ENCODE assay signal across 8 cellular contexts in genomic region chr6:43276180-43277082, GRCh38. TPM values are rescaled to one million over a fixed set of nuclear protein-coding genes. Genes with fewer than 3 reads are reported as not detected.
DNase-seq lines count a peak whose midpoint lies in the region; ATAC-seq and TF ChIP-seq lines count a peak whose summit lies in the region.

No MANE protein-coding gene starts in this region.

- H3K27ac ChIP-seq in WERI-Rb-1 (peak overlapping the region; percentile 81), trophoblast cell (ENCODE audit: low read depth, low read length) (no peak overlapping the region)
- no peak overlapping the region for H3K27ac ChIP-seq in effector memory CD4-positive, alpha-beta T cell (ENCODE audit: insufficient read depth, low read length, poor library complexity, severe bottlenecking)

- no peak overlapping the region for H3K23ac ChIP-seq in trophoblast cell (ENCODE audit: low read length)

- H4K12ac ChIP-seq in trophoblast cell (ENCODE audit: low read depth, low read length), result no peak overlapping the region

- H2BK12ac ChIP-seq in trophoblast cell (ENCODE audit: low read length), result no peak overlapping the region

- no peak for ATAC-seq in GM21367 (IDR thresholded peaks at IDR 0.05; ENCODE audit: unreplicated experiment)

- no peak overlapping the region for H4K8ac ChIP-seq in trophoblast cell (ENCODE audit: low read depth, low read length)

- no peak overlapping the region for H3K18ac ChIP-seq in trophoblast cell (ENCODE audit: low read length)

- DNase-seq in WERI-Rb-1, result peak; percentile 86
- DNase-seq in effector memory CD4-positive, alpha-beta T cell, result no peak
- DNase-seq in trophoblast cell, result no peak
- no peak for DNase-seq in DMS153 treated with DMSO at 0.1 percent for 48 hours (lab: John Stamatoyannopoulos, UW; ENCODE audit: unreplicated experiment)
- DNase-seq in erythroblast (lab: John Stamatoyannopoulos, UW), result no peak
- no peak for DNase-seq in kidney glomerular epithelial cell (lab: John Stamatoyannopoulos, UW)

- no peak overlapping the region for H3K14ac ChIP-seq in trophoblast cell (ENCODE audit: low read length)

- H3K27me3 ChIP-seq in WERI-Rb-1 (ENCODE audit: insufficient read depth, low read depth, severe bottlenecking), result no peaks in the 10 kb centered on the region
- peaks cover 7% of the 10 kb centered on the region for H3K27me3 ChIP-seq in effector memory CD4-positive, alpha-beta T cell (replicated peaks; ENCODE audit: control insufficient read depth, insufficient read depth, low read length, poor library complexity, severe bottlenecking)
- H3K27me3 ChIP-seq in trophoblast cell (ENCODE audit: insufficient read depth, low read length), result peaks cover 41% of the 10 kb centered on the region

- H3K36me3 ChIP-seq in WERI-Rb-1 (no peaks in the 10 kb centered on the region), trophoblast cell (ENCODE audit: control insufficient read depth in 1 of 2, insufficient read depth in 2 of 2, low read length in 2 of 2) (no peaks in the 10 kb centered on the region)
- no peaks in the 10 kb centered on the region for H3K36me3 ChIP-seq in effector memory CD4-positive, alpha-beta T cell (ENCODE audit: control insufficient read depth, insufficient read depth, low read length)

- peaks cover 19% of the 10 kb centered on the region for H3K4me1 ChIP-seq in effector memory CD4-positive, alpha-beta T cell (ENCODE audit: control insufficient read depth, insufficient read depth, low read length, poor library complexity, severe bottlenecking)
- H3K4me1 ChIP-seq in trophoblast cell (ENCODE audit: control insufficient read depth in 1 of 2, insufficient read depth in 2 of 2, low read length in 2 of 2), result peaks cover 0 to 4% of the 10 kb centered on the region in 2 experiments

- H3K4me2 ChIP-seq in trophoblast cell (ENCODE audit: low read length), result peak overlapping the region; percentile 9

- H3K4ac ChIP-seq in trophoblast cell (ENCODE audit: low read depth, low read length), result no peak overlapping the region

- H4K91ac ChIP-seq in trophoblast cell (ENCODE audit: low read depth, low read length), result no peak overlapping the region

- TF ChIP-seq POLR2A in erythroblast (IDR thresholded peaks at IDR 0.05; ENCODE audit: low read length), result no peak

- peak overlapping the region; percentile 0; the same call in 1 of the 2 replicates for H3K4me3 ChIP-seq in GM08714 (ENCODE audit: low read length)
- peak overlapping the region; percentile 44 for H3K4me3 ChIP-seq in WERI-Rb-1 (ENCODE audit: low read depth, low read length)
- peak overlapping the region; percentile 62 for H3K4me3 ChIP-seq in effector memory CD4-positive, alpha-beta T cell (ENCODE audit: insufficient read depth, low read depth, low read length, poor library complexity, severe bottlenecking)
- no peak overlapping the region for H3K4me3 ChIP-seq in trophoblast cell (ENCODE audit: low read depth, low read length)

- no peaks in the 10 kb centered on the region for H3K79me1 ChIP-seq in trophoblast cell (ENCODE audit: low read length)

- 0 out of 2 replicates have a peak, but pooled peaks have one; percentile 10 for TF ChIP-seq CTCF in WERI-Rb-1 (IDR thresholded peaks at IDR 0.05; ENCODE audit: low read depth, low read length)

- WGBS in trophoblast cell (ENCODE audit: extremely low coverage, insufficient coverage, insufficient read length), result no CpG with 5 or more reads among the region's 49 CpGs

- H2BK120ac ChIP-seq in trophoblast cell (ENCODE audit: insufficient read depth, low read length, poor library complexity), result no peak overlapping the region

- no peak overlapping the region for H2AFZ ChIP-seq in trophoblast cell (ENCODE audit: insufficient read depth, low read length, poor library complexity)

- H2BK5ac ChIP-seq in trophoblast cell (ENCODE audit: low read depth, low read length, poor library complexity), result no peak overlapping the region

- H2AK5ac ChIP-seq in trophoblast cell (ENCODE audit: low read length), result no peak overlapping the region

- no peak overlapping the region for H3K9ac ChIP-seq in trophoblast cell (ENCODE audit: low read length)

- H3K79me2 ChIP-seq in trophoblast cell (ENCODE audit: control insufficient read depth, insufficient read depth, low read length, poor library complexity), result no peaks in the 10 kb centered on the region

- H3K9me3 ChIP-seq in WERI-Rb-1 (ENCODE audit: severe bottlenecking) (no peaks in the 10 kb centered on the region), trophoblast cell (ENCODE audit: insufficient read depth, low read depth, low read length) (peaks cover 16% of the 10 kb centered on the region)
- no peaks in the 10 kb centered on the region for H3K9me3 ChIP-seq in effector memory CD4-positive, alpha-beta T cell (ENCODE audit: control insufficient read depth, low read length)

RNA-seq across cellular contexts. Expression of gene SLC22A7, which starts 21.6 kb away (rescaled TPM):
- polyA plus RNA-seq in trophoblast cell (2013), result not detected in 2 replicates

RNA-seq across cellular contexts. Expression of gene CRIP3, which starts 32.2 kb away (rescaled TPM):
- polyA plus RNA-seq in trophoblast cell (2013), result 0.19 and 0.82 TPM in 2 replicates

RNA-seq across cellular contexts. Expression of gene TTBK1, which starts 33.1 kb away (rescaled TPM):
- 0.01 TPM in 2 replicates for polyA plus RNA-seq in trophoblast cell (2013)

RNA-seq across cellular contexts. Expression of gene DNPH1, which starts 47.1 kb away (rescaled TPM):
- polyA plus RNA-seq in trophoblast cell (2013), result 29.4 and 33.8 TPM in 2 replicates
